Comparison of ENCODE assay signal across 10 cellular contexts in the genomic region with DNA sequence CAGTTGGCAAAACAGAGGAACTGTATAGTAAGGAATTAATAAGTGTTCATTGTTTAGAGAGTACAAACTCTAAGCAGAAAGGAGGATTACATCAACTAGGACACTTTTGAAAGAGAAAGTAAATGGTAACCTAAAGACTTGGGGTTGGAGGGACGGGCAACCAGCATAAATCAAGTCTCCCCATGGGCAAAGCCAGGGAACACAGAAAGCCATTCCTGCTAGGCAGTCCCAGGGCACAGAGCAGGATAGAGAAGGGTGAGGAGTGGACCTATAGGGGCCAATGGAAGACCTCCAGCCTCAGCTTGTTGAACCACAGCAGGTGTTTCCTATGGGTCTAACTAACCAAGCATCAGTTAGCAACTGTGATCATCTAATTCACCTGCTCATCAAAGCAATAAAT. TPM values are rescaled to one million over a fixed set of nuclear protein-coding genes. Genes with fewer than 3 reads are reported as not detected.
A peak's percentile ranks its signal among the peaks of the same experiment; 100 is the strongest.
DNase-seq lines count a peak whose midpoint lies in the region; ATAC-seq and TF ChIP-seq lines count a peak whose summit lies in the region.
"Had no signal": no experiment of that assay in that cellular context is flagged by ENCODE, and none has a peak within 500 bp of the region (broad histone marks: within the 10 kb centered on the region; RNA-seq: fewer than 3 reads in every experiment).

No MANE protein-coding gene starts in this region.

- peak overlapping the region; percentile 88 for H2AFZ ChIP-seq in SU-DHL-6 (ENCODE audit: low read depth, low read length, severe bottlenecking)
- no peak overlapping the region for H2AFZ ChIP-seq in PC-3 (ENCODE audit: low read length)
- H2AFZ ChIP-seq: PC-9 had no signal

- no TSS peak for BruUV-seq in PC-3 (replicated peaks; lab: Mats Ljungman, UMichigan)

- intact Hi-C loops in PC-3 (cut with micrococcal nuclease): no loop called here
- intact Hi-C loops in aorta (cut with DNase I): no loop called here

- peak overlapping the region; percentile 86 for H3K27ac Mint-ChIP-seq in activated CD4-positive, alpha-beta T cell treated with anti-CD3 and anti-CD28 coated beads, Interleukin-2, amount 10 ng/mL, durations not matched to agents 7 days and 5 days
- peak overlapping the region; percentile 91 for H3K27ac Mint-ChIP-seq in stimulated activated effector memory CD8-positive, alpha-beta T cell treated with anti-CD3 and anti-CD28 coated beads, Interleukin-12 subunit alpha, Interleukin-12 subunit beta, amount 100 ng/mL, for 72 hours

- H3K9ac ChIP-seq in SU-DHL-6 (ENCODE audit: low read length) (peak overlapping the region; percentile 42), PC-3 (ENCODE audit: low read length) (no peak overlapping the region)

- H3K27ac ChIP-seq in SU-DHL-6 (ENCODE audit: low read depth, low read length) (peak overlapping the region; percentile 61), substantia nigra (ENCODE audit: low read depth, low read length, poor library complexity, severe bottlenecking) (no peak overlapping the region), PC-3 (ENCODE audit: low read length) (no peak overlapping the region), aorta (ENCODE audit: low read depth in 1 of 2, low read length in 2 of 2) (no peak overlapping the region)
- H3K27ac ChIP-seq: PC-9 had no signal

- TF ChIP-seq CTCF in SU-DHL-6 (IDR thresholded peaks at IDR 0.05; ENCODE audit: insufficient read depth, low read length, poor library complexity, severe bottlenecking) (no peak), PC-3 (conservative IDR thresholded peaks at IDR 0.05; ENCODE audit: low read depth, low read length) (no peak)

- H3K36me3 ChIP-seq in SU-DHL-6 (ENCODE audit: low read length): no peaks in the 10 kb centered on the region
- no peaks in the 10 kb centered on the region for H3K36me3 ChIP-seq in PC-3 (ENCODE audit: low read depth, low read length)
- no peaks in the 10 kb centered on the region for H3K36me3 ChIP-seq in aorta (ENCODE audit: control insufficient read depth in 1 of 2, insufficient read depth in 2 of 2, low read length in 1 of 2)

- H3K4me1 ChIP-seq in PC-3 (ENCODE audit: insufficient read depth, low read length) (peaks cover 8% of the 10 kb centered on the region), aorta (ENCODE audit: control insufficient read depth in 1 of 2, insufficient read depth in 2 of 2, low read length in 2 of 2) (no peaks in the 10 kb centered on the region)

- no peaks in the 10 kb centered on the region for H3K36me3 Mint-ChIP-seq in activated CD4-positive, alpha-beta T cell treated with anti-CD3 and anti-CD28 coated beads, Interleukin-2, amount 10 ng/mL, durations not matched to agents 7 days and 5 days (ENCODE audit: low read depth)
- H3K36me3 Mint-ChIP-seq in stimulated activated effector memory CD8-positive, alpha-beta T cell treated with anti-CD3 and anti-CD28 coated beads, Interleukin-12 subunit alpha, Interleukin-12 subunit beta, amount 100 ng/mL, for 72 hours: no peaks in the 10 kb centered on the region

- peak overlapping the region; percentile 82 for H3K4me2 ChIP-seq in SU-DHL-6 (ENCODE audit: low read depth, low read length, poor library complexity, severe bottlenecking)
- no peak overlapping the region for H3K4me2 ChIP-seq in PC-3 (ENCODE audit: low read length)
- H3K4me2 ChIP-seq: PC-9 had no signal

- H4K20me1 ChIP-seq in SU-DHL-6 (ENCODE audit: low read depth, low read length): no peaks in the 10 kb centered on the region
- H4K20me1 ChIP-seq in PC-3 (ENCODE audit: low read length): no peaks in the 10 kb centered on the region

- no peaks in the 10 kb centered on the region for H3K9me3 ChIP-seq in SU-DHL-6 (ENCODE audit: insufficient read depth, low read length)
- H3K9me3 ChIP-seq in PC-3 (ENCODE audit: low read length): no peaks in the 10 kb centered on the region
- H3K9me3 ChIP-seq in aorta (ENCODE audit: control insufficient read depth, low read length): no peaks in the 10 kb centered on the region

- H3K4me1 Mint-ChIP-seq in activated CD4-positive, alpha-beta T cell treated with anti-CD3 and anti-CD28 coated beads, Interleukin-2, amount 10 ng/mL, durations not matched to agents 7 days and 5 days: peaks cover 64% of the 10 kb centered on the region
- peaks cover 32% of the 10 kb centered on the region for H3K4me1 Mint-ChIP-seq in stimulated activated effector memory CD8-positive, alpha-beta T cell treated with anti-CD3 and anti-CD28 coated beads, Interleukin-12 subunit alpha, Interleukin-12 subunit beta, amount 100 ng/mL, for 72 hours

- no peaks in the 10 kb centered on the region for H3K9me3 Mint-ChIP-seq in activated CD4-positive, alpha-beta T cell treated with anti-CD3 and anti-CD28 coated beads, Interleukin-2, amount 10 ng/mL, durations not matched to agents 7 days and 5 days
- no peaks in the 10 kb centered on the region for H3K9me3 Mint-ChIP-seq in stimulated activated effector memory CD8-positive, alpha-beta T cell treated with anti-CD3 and anti-CD28 coated beads, Interleukin-12 subunit alpha, Interleukin-12 subunit beta, amount 100 ng/mL, for 72 hours

- H3K9me2 ChIP-seq in SU-DHL-6 (replicated peaks; ENCODE audit: insufficient read depth, low read length): no peaks in the 10 kb centered on the region
- H3K9me2 ChIP-seq in PC-3 (replicated peaks; ENCODE audit: low read length): no peaks in the 10 kb centered on the region

- peak; percentile 16 for DNase-seq in activated CD4-positive, alpha-beta T cell treated with anti-CD3 and anti-CD28 coated beads, Interleukin-2, amount 10 ng/mL, durations not matched to agents 7 days and 5 days
- no peak for DNase-seq in activated CD4-positive, alpha-beta T cell treated with anti-CD3 and anti-CD28 coated beads, Interleukin-2, amount 50 U/mL, for 48 hours
- no peak for DNase-seq in stimulated activated effector memory CD8-positive, alpha-beta T cell treated with anti-CD3 and anti-CD28 coated beads, Interleukin-12 subunit alpha, Interleukin-12 subunit beta, amount 100 ng/mL, for 72 hours (ENCODE audit: low spot score in 2 of 2)
- no peak for DNase-seq in substantia nigra (lab: John Stamatoyannopoulos, UW)
- no peak for DNase-seq in PC-3
- no peak for DNase-seq in aorta
- DNase-seq: HCEC 1CT, PC-9 had no signal

- no peaks in the 10 kb centered on the region for H3K27me3 Mint-ChIP-seq in activated CD4-positive, alpha-beta T cell treated with anti-CD3 and anti-CD28 coated beads, Interleukin-2, amount 10 ng/mL, durations not matched to agents 7 days and 5 days

- ATAC-seq in HG02885 (IDR thresholded peaks at IDR 0.05; ENCODE audit: poor library complexity, unreplicated experiment) (peak; percentile 40), PC-3 (no peak), aorta (ENCODE audit: low FRiP score) (no peak)
- peak; percentile 47 for ATAC-seq in stimulated activated effector memory CD8-positive, alpha-beta T cell treated with anti-CD3 and anti-CD28 coated beads, Interleukin-12 subunit alpha, Interleukin-12 subunit beta, amount 100 ng/mL, for 72 hours

- 89 to 95% methylated on average over 1 of the region's 1 CpG for whole genome bisulfite sequencing in aorta, 2 donors

- H3K4me3 Mint-ChIP-seq in activated CD4-positive, alpha-beta T cell treated with anti-CD3 and anti-CD28 coated beads, Interleukin-2, amount 10 ng/mL, durations not matched to agents 7 days and 5 days: peak overlapping the region; percentile 76
- H3K4me3 Mint-ChIP-seq in stimulated activated effector memory CD8-positive, alpha-beta T cell treated with anti-CD3 and anti-CD28 coated beads, Interleukin-12 subunit alpha, Interleukin-12 subunit beta, amount 100 ng/mL, for 72 hours: peak overlapping the region; percentile 73

- CTCF ChIA-PET in activated CD4-positive, alpha-beta T cell treated with anti-CD3 and anti-CD28 coated beads, Interleukin-2, amount 10 ng/mL, durations not matched to agents 7 days and 5 days (lab: Charles Lee): interaction anchor here (0.7 to 6.4 kb wide), 5 partner anchors 9 to 160 kb away, joined by 3 to 35 read pairs (median 6); partner anchors contain the start of gene ERAP1
- CTCF ChIA-PET in PC-3 (lab: Charles Lee): no interaction called here

- POLR2A ChIA-PET in activated CD4-positive, alpha-beta T cell treated with anti-CD3 and anti-CD28 coated beads, Interleukin-2, amount 10 ng/mL, durations not matched to agents 7 days and 5 days (lab: Charles Lee): no interaction called here
- POLR2A ChIA-PET in PC-3 (lab: Charles Lee; ENCODE audit: unreplicated experiment): no interaction called here

- H3K27me3 ChIP-seq in SU-DHL-6 (ENCODE audit: low read length) (no peaks in the 10 kb centered on the region), PC-3 (ENCODE audit: low read length) (no peaks in the 10 kb centered on the region), aorta (ENCODE audit: control insufficient read depth in 1 of 2, insufficient read depth in 2 of 2, low read length in 1 of 2) (no peaks in the 10 kb centered on the region)

- H3F3A ChIP-seq in SU-DHL-6 (ENCODE audit: insufficient read depth) (no peaks in the 10 kb centered on the region), PC-3 (ENCODE audit: low read length, unreplicated experiment) (no peaks in the 10 kb centered on the region)

- H3K79me2 ChIP-seq in SU-DHL-6 (ENCODE audit: insufficient read depth, low read length) (no peaks in the 10 kb centered on the region), PC-3 (ENCODE audit: low read length) (no peaks in the 10 kb centered on the region)

- peak overlapping the region; percentile 40 for H3K4me3 ChIP-seq in SU-DHL-6 (ENCODE audit: insufficient read depth, low read length, poor library complexity, severe bottlenecking)
- H3K4me3 ChIP-seq in PC-3 (ENCODE audit: low read length): no peak overlapping the region
- no peak overlapping the region for H3K4me3 ChIP-seq in aorta (ENCODE audit: low read length in 2 of 2)
- H3K4me3 ChIP-seq: PC-9 had no signal

RNA-seq across cellular contexts. Expression of gene ERAP1, which starts 9.2 kb away (rescaled TPM):
- 100 to 1,000 TPM; 117 to 161 TPM for total RNA-seq in activated CD4-positive, alpha-beta T cell treated with anti-CD3 and anti-CD28 coated beads, Interleukin-2, amount 10 ng/mL, durations not matched to agents 7 days and 5 days
- total RNA-seq in PC-3 (2014; rRNA removed) (20.8 and 21.1 TPM in 2 replicates), aorta (10 to 100 TPM; 35.7 to 50.6 TPM)
- polyA plus RNA-seq in aorta: 10 to 100 TPM in 1 of 2 donors, 1 to 10 TPM in 1; 8.4 to 10.5 TPM

RNA-seq across cellular contexts. Expression of gene ERAP2, which starts 59.3 kb away (rescaled TPM):
- 100 to 1,000 TPM; 122 to 138 TPM for total RNA-seq in activated CD4-positive, alpha-beta T cell treated with anti-CD3 and anti-CD28 coated beads, Interleukin-2, amount 10 ng/mL, durations not matched to agents 7 days and 5 days
- 9.6 and 12.0 TPM in 2 replicates for total RNA-seq in PC-3 (2014; rRNA removed)
- 10 to 100 TPM; 10.8 to 24.2 TPM for total RNA-seq in aorta
- 1 to 10 TPM in 1 of 2 donors, under 1 TPM in 1; 0.63 to 1.0 TPM for polyA plus RNA-seq in aorta

Comparison
In these comparisons a context has a peak if more than half of its experiments do, and no peak if none do; other contexts are left out.
1. ATAC-seq: peak in HG02885 (single experiment) and stimulated activated effector memory CD8-positive, alpha-beta T cell treated with anti-CD3 and anti-CD28 coated beads, Interleukin-12 subunit alpha, Interleukin-12 subunit beta, amount 100 ng/mL, for 72 hours (single experiment); none in PC-3 (single experiment) and aorta (single experiment).